Comparison of ENCODE assay signal across 8 cellular contexts in genomic region chr17:82963104-82963950, GRCh38.
A peak's percentile ranks its signal among the peaks of the same experiment; 100 is the strongest.
DNase-seq lines count a peak whose midpoint lies in the region; ATAC-seq and TF ChIP-seq lines count a peak whose summit lies in the region.

No MANE protein-coding gene starts in this region.

- peak overlapping the region in 1 of 8 donors; percentile 41 for H3K4me3 Mint-ChIP-seq in CD4-positive, alpha-beta memory T cell
- H3K4me3 Mint-ChIP-seq in activated CD8-positive, alpha-beta T cell treated with anti-CD3 and anti-CD28 coated beads, Interleukin-2, amount 10 ng/mL, durations not matched to agents 7 days and 5 days = no peak overlapping the region
- H3K4me3 Mint-ChIP-seq in naive B cell = peak overlapping the region in 4 of 8 donors; percentile 15 to 52 (median 44)

- H3K36me3 ChIP-seq in CD4-positive, alpha-beta memory T cell (ENCODE audit: insufficient read depth, low read length) = no peaks in the 10 kb centered on the region

- intact Hi-C loops in CD4-positive, alpha-beta memory T cell (cut with micrococcal nuclease) = no loop called here

- peak; percentile 85 for TF ChIP-seq CTCF in foreskin fibroblast (IDR thresholded peaks at IDR 0.05; ENCODE audit: low read depth, low read length)

- no peak overlapping the region for H3K4me3 ChIP-seq in CD4-positive, alpha-beta memory T cell (ENCODE audit: low read length in 2 of 2)
- peak overlapping the region; percentile 7 to 29 for H3K4me3 ChIP-seq in foreskin fibroblast (ENCODE audit: low read depth in 1 of 2, low read length in 2 of 2)

- ATAC-seq in activated CD8-positive, alpha-beta T cell treated with anti-CD3 and anti-CD28 coated beads, Interleukin-2, amount 10 ng/mL, durations not matched to agents 7 days and 5 days = peak; percentile 64
- peak; percentile 58 to 70 for ATAC-seq in naive B cell (ENCODE audit: low read depth in 2 of 2)
- ATAC-seq in GM18907 (IDR thresholded peaks at IDR 0.05; ENCODE audit: unreplicated experiment) = no peak
- ATAC-seq in GM18868 (IDR thresholded peaks at IDR 0.05; ENCODE audit: unreplicated experiment) = no peak

- H3K4me1 Mint-ChIP-seq in CD4-positive, alpha-beta memory T cell = peaks cover 1 to 8% (median 4%) of the 10 kb centered on the region in 4 donors
- H3K4me1 Mint-ChIP-seq in activated CD8-positive, alpha-beta T cell treated with anti-CD3 and anti-CD28 coated beads, Interleukin-2, amount 10 ng/mL, durations not matched to agents 7 days and 5 days (ENCODE audit: low read depth) = peaks cover 7% of the 10 kb centered on the region
- H3K4me1 Mint-ChIP-seq in naive B cell = peaks cover 14 to 19% (median 17%) of the 10 kb centered on the region in 3 donors

- CTCF ChIA-PET in CD4-positive, alpha-beta memory T cell (lab: Charles Lee; ENCODE audit: partially characterized antibody) = interaction anchor here (1.2 kb wide), 1 partner anchor 182 kb away, joined by 3 read pairs; no protein-coding TSS in a partner anchor
- CTCF ChIA-PET in activated CD8-positive, alpha-beta T cell treated with anti-CD3 and anti-CD28 coated beads, Interleukin-2, amount 10 ng/mL, durations not matched to agents 7 days and 5 days (lab: Charles Lee) = interaction anchor here (0.7 to 1.6 kb wide), 5 partner anchors 16 to 238 kb away, joined by 3 to 5 read pairs (median 4); no protein-coding TSS in a partner anchor

- peak overlapping the region in 1 of 7 donors; percentile 4 for H3K27ac Mint-ChIP-seq in CD4-positive, alpha-beta memory T cell
- no peak overlapping the region for H3K27ac Mint-ChIP-seq in activated CD8-positive, alpha-beta T cell treated with anti-CD3 and anti-CD28 coated beads, Interleukin-2, amount 10 ng/mL, durations not matched to agents 7 days and 5 days
- H3K27ac Mint-ChIP-seq in naive B cell = peak overlapping the region in 2 of 6 donors; percentile 42 to 82

- H3K36me3 Mint-ChIP-seq in CD4-positive, alpha-beta memory T cell = peaks cover 1 to 10% of the 10 kb centered on the region in 2 donors
- peaks cover 7% of the 10 kb centered on the region for H3K36me3 Mint-ChIP-seq in activated CD8-positive, alpha-beta T cell treated with anti-CD3 and anti-CD28 coated beads, Interleukin-2, amount 10 ng/mL, durations not matched to agents 7 days and 5 days (ENCODE audit: low read depth)
- no peaks in the 10 kb centered on the region for H3K36me3 Mint-ChIP-seq in naive B cell

- H3K9me3 Mint-ChIP-seq in CD4-positive, alpha-beta memory T cell = peaks cover 0 to 2% (median 0%) of the 10 kb centered on the region in 8 donors
- H3K9me3 Mint-ChIP-seq in activated CD8-positive, alpha-beta T cell treated with anti-CD3 and anti-CD28 coated beads, Interleukin-2, amount 10 ng/mL, durations not matched to agents 7 days and 5 days (ENCODE audit: insufficient read depth) = no peaks in the 10 kb centered on the region
- H3K9me3 Mint-ChIP-seq in naive B cell = no peaks in the 10 kb centered on the region

- no peaks in the 10 kb centered on the region for H3K27me3 Mint-ChIP-seq in CD4-positive, alpha-beta memory T cell
- no peaks in the 10 kb centered on the region for H3K27me3 Mint-ChIP-seq in activated CD8-positive, alpha-beta T cell treated with anti-CD3 and anti-CD28 coated beads, Interleukin-2, amount 10 ng/mL, durations not matched to agents 7 days and 5 days (ENCODE audit: low read depth)
- H3K27me3 Mint-ChIP-seq in naive B cell = peaks cover 0 to 14% (median 3%) of the 10 kb centered on the region in 3 donors

- POLR2A ChIA-PET in CD4-positive, alpha-beta memory T cell (lab: Charles Lee; ENCODE audit: partially characterized antibody) = no interaction called here
- POLR2A ChIA-PET in activated CD8-positive, alpha-beta T cell treated with anti-CD3 and anti-CD28 coated beads, Interleukin-2, amount 10 ng/mL, durations not matched to agents 7 days and 5 days (lab: Charles Lee) = no interaction called here

- peak in 4 of 5 donors; percentile 16 to 32 (median 24) for DNase-seq in CD4-positive, alpha-beta memory T cell
- DNase-seq in HuH-7.5 (ENCODE audit: low spot score) (peak; percentile 68), foreskin fibroblast (peak; percentile 77 to 94), naive B cell (no peak), NCI-H1694 (lab: John Stamatoyannopoulos, UW) (no peak)
- DNase-seq in activated CD8-positive, alpha-beta T cell treated with anti-CD3 and anti-CD28 coated beads, Interleukin-2, amount 10 ng/mL, durations not matched to agents 7 days and 5 days = peak; percentile 62

- no peak overlapping the region for H3K27ac ChIP-seq in CD4-positive, alpha-beta memory T cell (ENCODE audit: low read depth, low read length)

- H3K4me1 ChIP-seq in CD4-positive, alpha-beta memory T cell (ENCODE audit: insufficient read depth, low read length) = peaks cover 3% of the 10 kb centered on the region

- H3K27me3 ChIP-seq in CD4-positive, alpha-beta memory T cell (ENCODE audit: insufficient read depth, low read length) = no peaks in the 10 kb centered on the region

- H3K9me3 ChIP-seq in CD4-positive, alpha-beta memory T cell (ENCODE audit: control insufficient read depth in 1 of 2, low read length in 2 of 2) = no peaks in the 10 kb centered on the region

Comparison
In these comparisons a context has a peak if more than half of its experiments do, and no peak if none do; other contexts are left out.
1. DNase-seq: peak in CD4-positive, alpha-beta memory T cell (4 of 5), HuH-7.5 (single experiment), activated CD8-positive, alpha-beta T cell treated with anti-CD3 and anti-CD28 coated beads, Interleukin-2, amount 10 ng/mL, durations not matched to agents 7 days and 5 days (single experiment) and foreskin fibroblast (2 of 2); none in naive B cell (single experiment) and NCI-H1694 (single experiment).
2. H3K4me3 ChIP-seq: peak in foreskin fibroblast (2 of 2); none in CD4-positive, alpha-beta memory T cell (0 of 2).
3. ATAC-seq: peak in activated CD8-positive, alpha-beta T cell treated with anti-CD3 and anti-CD28 coated beads, Interleukin-2, amount 10 ng/mL, durations not matched to agents 7 days and 5 days (single experiment) and naive B cell (2 of 2); none in GM18907 (single experiment) and GM18868 (single experiment).